ENCODE assay signal across 16 cellular contexts in the genomic region with DNA sequence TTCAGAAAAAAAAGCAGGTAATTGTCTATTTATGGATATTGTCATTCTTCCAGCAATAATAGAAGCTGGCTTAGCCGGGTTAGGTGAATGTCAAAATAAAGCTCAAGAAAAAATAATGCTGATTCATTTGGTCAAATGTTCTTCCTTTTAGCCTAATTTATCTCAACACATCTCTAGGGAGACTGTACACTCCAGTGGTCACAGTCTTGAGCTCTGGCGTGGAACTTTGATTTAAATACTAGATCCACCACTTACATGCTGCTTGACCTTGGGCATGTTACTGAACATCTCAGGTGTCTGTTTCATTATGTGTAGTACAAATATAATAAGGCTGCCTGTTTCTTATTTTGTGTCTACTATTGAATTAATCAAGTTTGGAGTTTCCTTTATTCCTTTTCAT. TPM values are rescaled to one million over a fixed set of nuclear protein-coding genes. Genes with fewer than 3 reads are reported as not detected.
DNase-seq lines count a peak whose midpoint lies in the region; ATAC-seq, FAIRE-seq and TF ChIP-seq lines count a peak whose summit lies in the region.
"Had no signal": no experiment of that assay in that cellular context is flagged by ENCODE, and none has a peak within 500 bp of the region (broad histone marks: within the 10 kb centered on the region; RNA-seq: fewer than 3 reads in every experiment).

No MANE protein-coding gene starts in this region.

- H3K4me2 ChIP-seq in BLaER1 treated with 17β-estradiol and CSF1 and Interleukin-3, amounts not matched to agents 10 nM and 100 nM = peak overlapping the region; percentile 65 to 83 (median 73); a peak in 21 of 22 replicates
- H3K4me2 ChIP-seq: smooth muscle cell had no signal

- TF ChIP-seq CTCF in foreskin fibroblast (IDR thresholded peaks at IDR 0.05; ENCODE audit: low read depth, low read length) = no peak
- TF ChIP-seq CTCF in spleen (IDR thresholded peaks at IDR 0.05 in 8 of 11, conservative IDR thresholded peaks at IDR 0.05 in 3 of 11) = no peak
- TF ChIP-seq CTCF in GM10248 (IDR thresholded peaks at IDR 0.05; ENCODE audit: control extremely low read depth, extremely low read depth, low read depth, missing control alignments) = no peak
- no peak for TF ChIP-seq CTCF in progenitor cell of endocrine pancreas (IDR thresholded peaks at IDR 0.05; ENCODE audit: unreplicated experiment)

- CTCF ChIA-PET in GM10248 (lab: Yijun Ruan, JAX) = interaction anchor here (0.8 to 2.2 kb wide), 11 partner anchors 8 to 45 kb away, joined by 3 to 9 read pairs (median 4); partner anchors contain the start of gene PRTFDC1

- TF ChIP-seq POLR2A in spleen (IDR thresholded peaks at IDR 0.05) = no peak

- 63 to 85% (median 77%) methylated on average over 2 of the region's 2 CpGs for WGBS in spleen, 5 donors

- peaks cover 3 to 34% (median 14%) of the 10 kb centered on the region in 11 experiments; a peak in 13 of 22 replicates for H3K27me3 ChIP-seq in BLaER1 treated with 17β-estradiol and CSF1 and Interleukin-3, amounts not matched to agents 10 nM and 100 nM
- no peaks in the 10 kb centered on the region for H3K27me3 ChIP-seq in spleen (replicated peaks in 1 of 7)
- H3K27me3 ChIP-seq: adrenal gland, foreskin keratinocyte had no signal

- H3K9me3 Mint-ChIP-seq in progenitor cell of endocrine pancreas (ENCODE audit: low read depth) = peaks cover 5% of the 10 kb centered on the region
- H3K9me3 Mint-ChIP-seq: type B pancreatic cell had no signal

- H3K4me1 ChIP-seq in BLaER1 treated with 17β-estradiol and CSF1 and Interleukin-3, amounts not matched to agents 10 nM and 100 nM = peaks cover 21 to 26% (median 23%) of the 10 kb centered on the region in 10 experiments
- peaks cover 0 to 23% (median 1%) of the 10 kb centered on the region in 6 donors for H3K4me1 ChIP-seq in spleen
- H3K4me1 ChIP-seq: foreskin keratinocyte had no signal

- H4K20me1 ChIP-seq in BLaER1 treated with 17β-estradiol and CSF1 and Interleukin-3, amounts not matched to agents 10 nM and 100 nM = peaks cover 0 to 7% (median 0%) of the 10 kb centered on the region in 11 experiments; a peak in 3 of 22 replicates

- peaks cover 6% of the 10 kb centered on the region for H3K4me1 Mint-ChIP-seq in progenitor cell of endocrine pancreas (ENCODE audit: low read depth)

- peak overlapping the region in 1 of 11 experiments; percentile 2; a peak in 1 of 22 replicates for H3K27ac ChIP-seq in BLaER1 treated with 17β-estradiol and CSF1 and Interleukin-3, amounts not matched to agents 10 nM and 100 nM
- no peak overlapping the region for H3K27ac ChIP-seq in spleen
- H3K27ac ChIP-seq: adrenal gland, foreskin keratinocyte had no signal

- H3K4me3 ChIP-seq in BLaER1 treated with 17β-estradiol and CSF1 and Interleukin-3, amounts not matched to agents 10 nM and 100 nM = no peak overlapping the region
- no peak overlapping the region for H3K4me3 ChIP-seq in foreskin fibroblast (ENCODE audit: low read depth in 1 of 2, low read length in 2 of 2)
- no peak overlapping the region for H3K4me3 ChIP-seq in spleen
- H3K4me3 ChIP-seq: adrenal gland, smooth muscle cell had no signal

- POLR2A ChIA-PET in GM10248 (lab: Yijun Ruan, JAX) = no interaction called here

- H3K27ac Mint-ChIP-seq in progenitor cell of endocrine pancreas = no peak overlapping the region
- H3K27ac Mint-ChIP-seq: type B pancreatic cell had no signal

- peaks cover 26% of the 10 kb centered on the region for H3K36me3 Mint-ChIP-seq in progenitor cell of endocrine pancreas (ENCODE audit: insufficient read depth)

- no peak overlapping the region for H3K4me3 Mint-ChIP-seq in progenitor cell of endocrine pancreas (ENCODE audit: low read depth)
- H3K4me3 Mint-ChIP-seq: nephron, type B pancreatic cell had no signal

- H3K27me3 Mint-ChIP-seq in progenitor cell of endocrine pancreas = no peaks in the 10 kb centered on the region
- H3K27me3 Mint-ChIP-seq: type B pancreatic cell had no signal

- H3K9me3 ChIP-seq in BLaER1 treated with 17β-estradiol and CSF1 and Interleukin-3, amounts not matched to agents 10 nM and 100 nM (replicated peaks in 1 of 11) = peaks cover 0 to 6% (median 0%) of the 10 kb centered on the region in 11 experiments; a peak in 3 of 22 replicates
- no peaks in the 10 kb centered on the region for H3K9me3 ChIP-seq in spleen
- H3K9me3 ChIP-seq: adrenal gland had no signal

- peak; percentile 37 for DNase-seq in RCC 7860 (ENCODE audit: low spot score)
- DNase-seq in foreskin fibroblast = no peak
- DNase-seq in spleen = no peak
- no peak for DNase-seq in GM10248 (ENCODE audit: extremely low spot score)
- DNase-seq in progenitor cell of endocrine pancreas (ENCODE audit: low spot score, unreplicated experiment) = no peak
- DNase-seq: adrenal gland, foreskin keratinocyte, left cardiac atrium, T1000 had no signal

- no peak overlapping the region for H3K9ac ChIP-seq in BLaER1 treated with 17β-estradiol and CSF1 and Interleukin-3, amounts not matched to agents 10 nM and 100 nM

- H3K36me3 ChIP-seq in BLaER1 treated with 17β-estradiol and CSF1 and Interleukin-3, amounts not matched to agents 10 nM and 100 nM = no peaks in the 10 kb centered on the region
- H3K36me3 ChIP-seq in spleen = no peaks in the 10 kb centered on the region
- H3K36me3 ChIP-seq: adrenal gland had no signal

- FAIRE-seq in RCC 7860 (lab: Jason Lieb, UNC) = peak; percentile 85

- peak; percentile 83 for ATAC-seq in GM19351 (IDR thresholded peaks at IDR 0.05; ENCODE audit: unreplicated experiment)
- ATAC-seq in HG02973 (IDR thresholded peaks at IDR 0.05; ENCODE audit: unreplicated experiment) = peak; percentile 75
- ATAC-seq: foreskin keratinocyte, left cardiac atrium, Panc1 had no signal

- intact Hi-C loops in spleen (cut with DNase I; ENCODE audit: low total_unique reads) = no loop called here

RNA-seq across cellular contexts. Expression of gene PRTFDC1, which starts 22.0 kb away (rescaled TPM):
- total RNA-seq in spleen (1 to 10 TPM in 6 of 7 donors, under 1 TPM in 1; 0.85 to 3.8 (median 2.9) TPM), progenitor cell of endocrine pancreas (35.4 and 39.4 TPM in 2 replicates)
- 1 to 10 TPM; 1.7 to 3.1 (median 2.3) TPM for polyA plus RNA-seq in spleen
